16 cellular contexts compared by ENCODE assay signal in the genomic region with DNA sequence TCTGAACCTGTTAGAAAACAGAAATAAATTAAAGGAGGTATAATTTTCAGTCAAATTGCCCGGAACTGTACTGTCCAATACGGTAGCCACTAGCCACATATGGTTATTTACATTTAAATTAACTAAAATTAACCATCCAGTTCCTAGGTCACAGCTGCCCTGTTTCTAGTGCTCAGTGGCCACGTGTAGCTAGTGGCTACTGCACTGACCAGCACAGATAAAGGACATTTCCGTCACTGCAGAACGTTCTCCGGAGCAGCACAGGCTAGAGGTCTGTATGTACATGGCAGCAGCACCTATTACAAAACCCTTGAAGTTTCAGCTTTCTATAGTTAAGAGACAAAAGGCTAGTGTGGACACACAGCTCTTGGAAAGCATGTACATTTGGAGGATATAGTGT. TPM values are rescaled to one million over a fixed set of nuclear protein-coding genes. Genes with fewer than 3 reads are reported as not detected.
A peak's percentile ranks its signal among the peaks of the same experiment; 100 is the strongest.
DNase-seq lines count a peak whose midpoint lies in the region; ATAC-seq and TF ChIP-seq lines count a peak whose summit lies in the region.
"Had no signal": no experiment of that assay in that cellular context is flagged by ENCODE, and none has a peak within 500 bp of the region (broad histone marks: within the 10 kb centered on the region; RNA-seq: fewer than 3 reads in every experiment).

No MANE protein-coding gene starts in this region.

- H4K20me1 ChIP-seq in mammary epithelial cell (ENCODE audit: insufficient read depth, low read length): no peaks in the 10 kb centered on the region

- H2AFZ ChIP-seq in mammary epithelial cell (ENCODE audit: low read depth, low read length): no peak overlapping the region

- H3K27me3 Mint-ChIP-seq in activated CD8-positive, alpha-beta memory T cell treated with anti-CD3 and anti-CD28 coated beads, Interleukin-2, amount 10 ng/mL, durations not matched to agents 7 days and 5 days: no peaks in the 10 kb centered on the region
- H3K27me3 Mint-ChIP-seq in osteocyte (ENCODE audit: unreplicated experiment): no peaks in the 10 kb centered on the region

- H3K4me1 Mint-ChIP-seq in activated CD8-positive, alpha-beta memory T cell treated with anti-CD3 and anti-CD28 coated beads, Interleukin-2, amount 10 ng/mL, durations not matched to agents 7 days and 5 days: peaks cover 66% of the 10 kb centered on the region
- H3K4me1 Mint-ChIP-seq in osteocyte (ENCODE audit: unreplicated experiment): peaks cover 58% of the 10 kb centered on the region

- dilution Hi-C loops in mammary epithelial cell (cut with HindIII; ENCODE audit: low sequenced_read_pairs): no loop called here

- ATAC-seq in activated CD8-positive, alpha-beta memory T cell treated with anti-CD3 and anti-CD28 coated beads, Interleukin-2, amount 10 ng/mL, durations not matched to agents 7 days and 5 days: no peak

- peaks cover 86% of the 10 kb centered on the region for H3K79me2 ChIP-seq in mammary epithelial cell (ENCODE audit: insufficient read depth, low read length)

- H3K4me3 ChIP-seq in mammary epithelial cell (replicated peaks in 1 of 3; ENCODE audit: insufficient read depth in 1 of 3, low read depth in 2 of 3, low read length in 3 of 3) (no peak overlapping the region), BE2C (ENCODE audit: low read depth, low read length) (no peak overlapping the region)

- H3K27ac Mint-ChIP-seq in activated CD8-positive, alpha-beta memory T cell treated with anti-CD3 and anti-CD28 coated beads, Interleukin-2, amount 10 ng/mL, durations not matched to agents 7 days and 5 days: peak overlapping the region; percentile 7
- peak overlapping the region; percentile 79 for H3K27ac Mint-ChIP-seq in osteocyte (ENCODE audit: unreplicated experiment)

- in situ Hi-C loops in mammary epithelial cell (cut with MboI; ENCODE audit: low sequenced_read_pairs in 2 of 2): no loop called here

- H3K9ac ChIP-seq in mammary epithelial cell (ENCODE audit: insufficient read depth, low read length): no peak overlapping the region

- H3K27ac ChIP-seq in mammary epithelial cell (ENCODE audit: insufficient read depth, low read depth, low read length): peak overlapping the region; percentile 1
- H3K27ac ChIP-seq: neutrophil had no signal

- intact Hi-C loops in mammary epithelial cell (cut with micrococcal nuclease): loop anchor here (2.0 kb wide), 1 partner anchor 19 kb away; no protein-coding TSS in a partner anchor

- WGBS in mammary epithelial cell (ENCODE audit: low coverage, missing lambda C conversion rate): 87% methylated on average over 6 of the region's 6 CpGs

- peaks cover 48% of the 10 kb centered on the region for H3K4me1 ChIP-seq in mammary epithelial cell (ENCODE audit: insufficient read depth, low read length)
- H3K4me1 ChIP-seq in BE2C: peaks cover 25% of the 10 kb centered on the region

- peak overlapping the region; percentile 58 for H3K4me2 ChIP-seq in mammary epithelial cell (ENCODE audit: insufficient read depth, low read depth, low read length)

- CTCF ChIA-PET in activated CD8-positive, alpha-beta memory T cell treated with anti-CD3 and anti-CD28 coated beads, Interleukin-2, amount 10 ng/mL, durations not matched to agents 7 days and 5 days (lab: Charles Lee): interaction anchor here (0.6 to 4.5 kb wide), 11 partner anchors 12 to 671 kb away, joined by 3 to 30 read pairs (median 4); a partner anchor contains a TSS
- CTCF ChIA-PET in mammary epithelial cell (lab: Charles Lee; ENCODE audit: low non-redundant PET): interaction anchor here (1.2 kb wide), 1 partner anchor 32 kb away, joined by 5 read pairs; no protein-coding TSS in a partner anchor

- DNase-seq in activated CD8-positive, alpha-beta memory T cell treated with anti-CD3 and anti-CD28 coated beads, Interleukin-2, amount 10 ng/mL, durations not matched to agents 7 days and 5 days: no peak
- DNase-seq in activated CD8-positive, alpha-beta memory T cell treated with anti-CD3 and anti-CD28 coated beads for 24 hours: no peak
- peak; percentile 20 for DNase-seq in NCI-H774 (lab: John Stamatoyannopoulos, UW)
- DNase-seq in mammary epithelial cell: no peak
- DNase-seq in osteocyte (ENCODE audit: extremely low spot score, unreplicated experiment): no peak
- no peak for DNase-seq in effector CD8-positive, alpha-beta T cell (lab: John Stamatoyannopoulos, UW)
- no peak for DNase-seq in BE2C
- DNase-seq in NCI-H146 (lab: John Stamatoyannopoulos, UW): no peak
- DNase-seq: activated gamma-delta T cell treated with Interleukin-2 at 50 U/mL for 16 hours, GOT3, NCI-H2107 had no signal

- H3K36me3 ChIP-seq in mammary epithelial cell (ENCODE audit: insufficient read depth, low read length) (no peaks in the 10 kb centered on the region), BE2C (peaks cover 4% of the 10 kb centered on the region; the same call in 1 of the 2 replicates)

- peaks cover 4% of the 10 kb centered on the region for H3K9me3 ChIP-seq in mammary epithelial cell (replicated peaks; ENCODE audit: insufficient read depth, low read length)
- no peaks in the 10 kb centered on the region for H3K9me3 ChIP-seq in BE2C
- H3K9me3 ChIP-seq: neutrophil had no signal

- H3K27me3 ChIP-seq in mammary epithelial cell (ENCODE audit: insufficient read depth, low read length) (no peaks in the 10 kb centered on the region), BE2C (no peaks in the 10 kb centered on the region)
- H3K27me3 ChIP-seq: neutrophil had no signal

- no peak overlapping the region for H3K4me3 Mint-ChIP-seq in activated CD8-positive, alpha-beta memory T cell treated with anti-CD3 and anti-CD28 coated beads, Interleukin-2, amount 10 ng/mL, durations not matched to agents 7 days and 5 days
- H3K4me3 Mint-ChIP-seq in osteocyte (ENCODE audit: unreplicated experiment): no peak overlapping the region

- BruUV-seq in mammary epithelial cell (replicated peaks; lab: Mats Ljungman, UMichigan): no TSS peak

- H3K9me3 Mint-ChIP-seq in activated CD8-positive, alpha-beta memory T cell treated with anti-CD3 and anti-CD28 coated beads, Interleukin-2, amount 10 ng/mL, durations not matched to agents 7 days and 5 days (ENCODE audit: low read depth): no peaks in the 10 kb centered on the region
- no peaks in the 10 kb centered on the region for H3K9me3 Mint-ChIP-seq in osteocyte (ENCODE audit: unreplicated experiment)
- H3K9me3 Mint-ChIP-seq: brain had no signal

- H3K36me3 Mint-ChIP-seq in activated CD8-positive, alpha-beta memory T cell treated with anti-CD3 and anti-CD28 coated beads, Interleukin-2, amount 10 ng/mL, durations not matched to agents 7 days and 5 days: peaks cover 23% of the 10 kb centered on the region
- H3K36me3 Mint-ChIP-seq in osteocyte (ENCODE audit: unreplicated experiment): no peaks in the 10 kb centered on the region

- TF ChIP-seq CTCF in mammary epithelial cell (conservative IDR thresholded peaks at IDR 0.05 in 1 of 2, IDR thresholded peaks at IDR 0.05 in 1 of 2; ENCODE audit: extremely low read depth in 1 of 2, insufficient read depth in 1 of 2, low read depth in 1 of 2, low read length in 2 of 2): no peak
- no peak for TF ChIP-seq CTCF in osteocyte (IDR thresholded peaks at IDR 0.05)
- TF ChIP-seq CTCF in BE2C (IDR thresholded peaks at IDR 0.05; ENCODE audit: low read depth, low read length): no peak

RNA-seq across cellular contexts. Expression of a gene that starts 33.7 kb away (rescaled TPM):
- not detected for total RNA-seq in activated CD8-positive, alpha-beta memory T cell treated with anti-CD3 and anti-CD28 coated beads, Interleukin-2, amount 10 ng/mL, durations not matched to agents 7 days and 5 days
- total RNA-seq in mammary epithelial cell (not detected), osteocyte (not detected in 2 replicates)
- polyA plus RNA-seq in mammary epithelial cell: not detected
- not detected for polyA minus RNA-seq in mammary epithelial cell
- not detected for polyA plus RNA-seq in BE2C (2012; ENCODE audit: insufficient read depth, insufficient read length, low read depth)
- total RNA-seq: left cardiac atrium, M059J had no signal
- polyA plus RNA-seq: urinary bladder had no signal

RNA-seq across cellular contexts. Expression of a gene that starts 35.1 kb away (rescaled TPM):
- 10 to 100 TPM; 26.6 to 33.9 TPM for total RNA-seq in activated CD8-positive, alpha-beta memory T cell treated with anti-CD3 and anti-CD28 coated beads, Interleukin-2, amount 10 ng/mL, durations not matched to agents 7 days and 5 days
- total RNA-seq in mammary epithelial cell (10 to 100 TPM; 23.3 to 35.2 TPM), osteocyte (45.6 and 45.7 TPM in 2 replicates)
- polyA plus RNA-seq in mammary epithelial cell: 12.8 TPM
- 19.9 TPM for polyA minus RNA-seq in mammary epithelial cell
- polyA plus RNA-seq in BE2C (2012; ENCODE audit: insufficient read depth, insufficient read length, low read depth): 116 TPM
